Comparison of ENCODE assay signal across 8 cellular contexts in the genomic region with DNA sequence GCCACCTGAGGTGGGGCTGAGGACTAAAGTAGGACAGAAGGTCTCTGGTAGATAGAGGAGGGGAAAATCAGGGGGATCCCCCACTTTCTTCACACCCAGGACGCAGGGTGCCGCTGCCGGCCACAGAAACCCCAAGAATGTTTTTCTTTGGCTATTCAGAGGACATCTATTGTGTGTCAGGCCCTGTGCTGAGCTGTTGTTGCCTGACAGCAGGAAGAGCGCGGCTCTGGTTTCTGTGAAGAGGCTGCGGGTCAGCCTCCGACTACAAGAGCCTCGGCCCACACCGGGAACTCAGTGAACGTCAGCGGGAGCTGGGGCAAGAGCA. TPM values are rescaled to one million over a fixed set of nuclear protein-coding genes. Genes with fewer than 3 reads are reported as not detected.
DNase-seq lines count a peak whose midpoint lies in the region; ATAC-seq and TF ChIP-seq lines count a peak whose summit lies in the region.

No MANE protein-coding gene starts in this region.

- peaks cover 0 to 6% of the 10 kb centered on the region in 2 donors for H3K36me3 ChIP-seq in stomach smooth muscle (ENCODE audit: control insufficient read depth in 2 of 2, insufficient read depth in 2 of 2, low read length in 2 of 2)

- no peaks in the 10 kb centered on the region for H3K27me3 Mint-ChIP-seq in T-helper 2 cell treated with Interferon-gamma antibody and Interleukin-4, amounts not matched to agents 5 μg/mL and 100 μg/mL, for 36 hours (ENCODE audit: low read depth)

- peak overlapping the region; percentile 100 for H3K27ac ChIP-seq in stomach smooth muscle (ENCODE audit: low read length)

- H3K27me3 ChIP-seq in mononuclear cell (ENCODE audit: insufficient read depth, low read length) (no peaks in the 10 kb centered on the region), stomach smooth muscle (ENCODE audit: control insufficient read depth in 1 of 2, insufficient read depth in 2 of 2, low read length in 2 of 2) (no peaks in the 10 kb centered on the region)

- H3K27ac Mint-ChIP-seq in T-helper 2 cell treated with Interferon-gamma antibody and Interleukin-4, amounts not matched to agents 5 μg/mL and 100 μg/mL, for 36 hours: peak overlapping the region; percentile 99

- peak overlapping the region; percentile 94 for H3K4me3 Mint-ChIP-seq in T-helper 2 cell treated with Interferon-gamma antibody and Interleukin-4, amounts not matched to agents 5 μg/mL and 100 μg/mL, for 36 hours

- H3K9me3 ChIP-seq in mononuclear cell (ENCODE audit: low read depth, low read length) (no peaks in the 10 kb centered on the region), stomach smooth muscle (ENCODE audit: control insufficient read depth in 2 of 2, low read length in 2 of 2) (no peaks in the 10 kb centered on the region)

- no peak for TF ChIP-seq CTCF in choroid plexus epithelial cell (conservative IDR thresholded peaks at IDR 0.05; ENCODE audit: low read depth, low read length)

- peaks cover 67% of the 10 kb centered on the region for H3K4me1 Mint-ChIP-seq in T-helper 2 cell treated with Interferon-gamma antibody and Interleukin-4, amounts not matched to agents 5 μg/mL and 100 μg/mL, for 36 hours (ENCODE audit: low read depth)

- H3K4me1 ChIP-seq in mononuclear cell (ENCODE audit: insufficient read depth, low read length) (peaks cover 81% of the 10 kb centered on the region), stomach smooth muscle (ENCODE audit: control insufficient read depth, insufficient read depth, low read length) (peaks cover 39% of the 10 kb centered on the region)

- peak; percentile 80 for DNase-seq in stimulated activated CD4-positive, alpha-beta T cell treated with anti-CD3 and anti-CD28 coated beads, Interleukin-15, amount 100 ng/mL, for 24 hours
- no peak for DNase-seq in stimulated activated CD4-positive, alpha-beta T cell treated with anti-CD3 and anti-CD28 coated beads, Interleukin-12 subunit alpha, Interleukin-12 subunit beta, amount 100 ng/mL, for 4 hours
- DNase-seq in T-helper 2 cell treated with Interferon-gamma antibody and Interleukin-4, amounts not matched to agents 5 μg/mL and 100 μg/mL, for 36 hours (ENCODE audit: low spot score): peak; percentile 81
- peak; percentile 85 for DNase-seq in choroid plexus epithelial cell (ENCODE audit: low read depth)
- DNase-seq in NCI-H69 (lab: John Stamatoyannopoulos, UW): no peak

- no peaks in the 10 kb centered on the region for H3K9me3 Mint-ChIP-seq in T-helper 2 cell treated with Interferon-gamma antibody and Interleukin-4, amounts not matched to agents 5 μg/mL and 100 μg/mL, for 36 hours

- H3K9ac ChIP-seq in stomach smooth muscle (ENCODE audit: low read length in 2 of 2): peak overlapping the region; percentile 99

- peak overlapping the region; percentile 82 for H3K4me3 ChIP-seq in choroid plexus epithelial cell (ENCODE audit: low read depth, low read length)
- H3K4me3 ChIP-seq in mononuclear cell (ENCODE audit: low read length): peak overlapping the region; percentile 90
- peak overlapping the region; percentile 94 for H3K4me3 ChIP-seq in stomach smooth muscle (ENCODE audit: low read length in 2 of 2)

- peak; percentile 50 for ATAC-seq in HG03066 (IDR thresholded peaks at IDR 0.05; ENCODE audit: low read depth, unreplicated experiment)

- peaks cover 8% of the 10 kb centered on the region for H3K36me3 Mint-ChIP-seq in T-helper 2 cell treated with Interferon-gamma antibody and Interleukin-4, amounts not matched to agents 5 μg/mL and 100 μg/mL, for 36 hours (ENCODE audit: low read depth)

RNA-seq across cellular contexts. Expression of a gene that starts 0.4 kb away (rescaled TPM):
- 5.2 TPM for total RNA-seq in mononuclear cell

RNA-seq across cellular contexts. Expression of a gene that starts 39.1 kb away (rescaled TPM):
- total RNA-seq in mononuclear cell: 26.1 TPM

Comparison
In these comparisons a context has a peak if more than half of its experiments do, and no peak if none do; other contexts are left out.
1. DNase-seq: peak in stimulated activated CD4-positive, alpha-beta T cell treated with anti-CD3 and anti-CD28 coated beads, Interleukin-15, amount 100 ng/mL, for 24 hours (single experiment), T-helper 2 cell treated with Interferon-gamma antibody and Interleukin-4, amounts not matched to agents 5 μg/mL and 100 μg/mL, for 36 hours (single experiment) and choroid plexus epithelial cell (single experiment); none in stimulated activated CD4-positive, alpha-beta T cell treated with anti-CD3 and anti-CD28 coated beads, Interleukin-12 subunit alpha, Interleukin-12 subunit beta, amount 100 ng/mL, for 4 hours (single experiment) and NCI-H69 (single experiment).
2. Peak in every context shown above with its lines, with median percentiles within 50 percentile points of each other: H3K4me3 ChIP-seq.